ENCODE assay signal across 1 cellular context in the genomic region with DNA sequence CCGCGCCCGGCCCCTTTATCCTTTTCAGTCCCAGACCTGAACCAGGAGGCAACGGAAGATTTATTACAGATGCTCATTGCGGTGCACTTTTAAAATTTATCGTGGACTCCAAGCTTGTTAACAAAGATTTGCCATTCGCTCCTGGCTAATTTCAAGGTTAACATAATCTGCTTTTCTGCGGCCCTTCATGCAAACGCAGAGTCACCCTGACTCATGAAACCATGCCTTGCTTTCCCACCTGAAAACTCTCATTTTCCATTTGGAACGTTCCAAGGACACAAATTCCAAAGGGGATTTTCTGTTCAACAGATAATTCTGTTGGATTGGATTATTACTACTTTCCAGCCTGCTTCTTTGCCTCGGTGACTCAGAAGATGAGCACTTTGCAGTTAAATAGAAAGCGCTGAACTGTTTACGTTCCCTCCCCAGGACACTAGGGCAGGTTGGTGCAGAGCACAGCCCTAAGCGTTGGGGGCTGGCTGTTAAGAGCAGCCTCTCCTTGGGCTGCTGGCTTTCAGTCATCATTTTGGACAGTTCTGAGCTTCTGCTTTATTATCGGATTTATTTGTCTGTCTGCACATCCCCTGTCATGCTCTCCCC.
TF ChIP-seq lines count a peak whose summit lies in the region.

No MANE protein-coding gene starts in this region.

TF ChIP-seq in GM23338, 12 proteins besides CTCF, POLR2A, EP300 and RAD21 (continued from another document):
- TF ChIP-seq ZNF462 (CRISPR knock-in tag; IDR thresholded peaks at IDR 0.05) (no peak), POLR2AphosphoS5 (IDR thresholded peaks at IDR 0.05; ENCODE audit: low read depth) (no peak)
TF ChIP-seq in GM23338: peak in this region for 1.
